In the genomic region with DNA sequence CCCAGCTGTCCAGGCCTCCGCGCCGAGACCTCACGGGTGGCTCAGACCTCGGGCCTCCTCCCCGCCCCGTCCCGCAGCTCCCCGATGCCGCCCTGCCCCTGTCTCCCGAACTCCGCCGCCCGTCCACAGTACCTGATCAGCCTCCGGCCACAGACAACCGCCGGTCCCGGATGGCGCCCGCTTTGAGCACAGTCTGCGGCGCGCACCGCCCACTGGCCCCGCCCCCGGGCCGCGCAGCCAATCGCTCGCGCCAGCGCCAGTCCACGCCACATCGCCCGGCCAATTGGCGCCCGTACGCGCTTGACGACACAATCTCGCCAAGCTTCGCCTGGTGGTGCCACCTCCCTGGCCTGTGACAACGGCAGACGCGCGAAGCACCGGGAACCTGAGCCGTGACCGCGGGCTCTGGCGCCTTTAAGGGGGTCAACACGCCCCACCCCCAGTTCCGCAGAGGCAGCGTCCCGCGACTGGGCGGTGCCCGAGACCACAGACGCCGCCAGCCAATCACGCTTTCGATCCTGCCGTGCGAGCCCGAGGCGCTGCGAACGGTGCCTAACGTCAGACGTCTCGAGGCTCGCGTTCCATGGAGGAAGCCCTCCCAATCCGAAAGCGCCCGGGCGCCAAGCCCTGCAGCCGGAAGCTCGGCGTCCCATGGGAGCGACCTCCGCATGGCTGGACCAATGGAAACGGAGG, we compare ENCODE assay signal across 2 cellular contexts.
TF ChIP-seq lines count a peak whose summit lies in the region.

A gene (minus strand): TSS at position 388 of the 693 bp plus-strand sequence. CDS start 116 bp downstream, at position 272.

TF ChIP-seq in IMR-90, 13 proteins besides CTCF, POLR2A, EP300 and RAD21:
- TF ChIP-seq RFX5 (IDR thresholded peaks at IDR 0.05; ENCODE audit: low read depth, low read length) (peak; percentile 71; the same call in 1 of the 2 replicates), MXI1 (IDR thresholded peaks at IDR 0.05; ENCODE audit: borderline replicate concordance, low read depth, low read length) (no peak), CEBPB (IDR thresholded peaks at IDR 0.05; ENCODE audit: low read depth, low read length) (no peak), FOS (IDR thresholded peaks at IDR 0.05; ENCODE audit: low read depth, low read length) (no peak), BHLHE40 (IDR thresholded peaks at IDR 0.05; ENCODE audit: low read depth, low read length) (peak; percentile 42; the same call in 1 of the 2 replicates), CHD1 (IDR thresholded peaks at IDR 0.05; ENCODE audit: low read depth, low read length) (no peak; the same call in 1 of the 2 replicates), MAFK (IDR thresholded peaks at IDR 0.05; ENCODE audit: low read depth, low read length) (no peak), MAZ (IDR thresholded peaks at IDR 0.05; ENCODE audit: borderline replicate concordance, low read depth, low read length) (peak; percentile 16; the same call in 1 of the 2 replicates)
- TF ChIP-seq, protein P1, sequence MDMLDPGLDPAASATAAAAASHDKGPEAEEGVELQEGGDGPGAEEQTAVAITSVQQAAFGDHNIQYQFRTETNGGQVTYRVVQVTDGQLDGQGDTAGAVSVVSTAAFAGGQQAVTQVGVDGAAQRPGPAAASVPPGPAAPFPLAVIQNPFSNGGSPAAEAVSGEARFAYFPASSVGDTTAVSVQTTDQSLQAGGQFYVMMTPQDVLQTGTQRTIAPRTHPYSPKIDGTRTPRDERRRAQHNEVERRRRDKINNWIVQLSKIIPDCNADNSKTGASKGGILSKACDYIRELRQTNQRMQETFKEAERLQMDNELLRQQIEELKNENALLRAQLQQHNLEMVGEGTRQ (IDR thresholded peaks at IDR 0.05; ENCODE audit: low read depth, low read length), result peak; percentile 45

TF ChIP-seq in endothelial cell of umbilical vein, 7 proteins besides CTCF, POLR2A, EP300 and RAD21:
- no peak for TF ChIP-seq EZH2 (IDR thresholded peaks at IDR 0.05; ENCODE audit: borderline replicate concordance, low read depth, low read length, severe bottlenecking)
- TF ChIP-seq POLR2AphosphoS5 (IDR thresholded peaks at IDR 0.05; ENCODE audit: insufficient read depth, low read depth, low read length), result peak; percentile 76
- TF ChIP-seq, protein P2, sequence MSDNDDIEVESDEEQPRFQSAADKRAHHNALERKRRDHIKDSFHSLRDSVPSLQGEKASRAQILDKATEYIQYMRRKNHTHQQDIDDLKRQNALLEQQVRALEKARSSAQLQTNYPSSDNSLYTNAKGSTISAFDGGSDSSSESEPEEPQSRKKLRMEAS (IDR thresholded peaks at IDR 0.05; ENCODE audit: insufficient read depth, insufficient read length), result peak; percentile 48
TF ChIP-seq in endothelial cell of umbilical vein: peak in this region for 2.
